In the genomic region with DNA sequence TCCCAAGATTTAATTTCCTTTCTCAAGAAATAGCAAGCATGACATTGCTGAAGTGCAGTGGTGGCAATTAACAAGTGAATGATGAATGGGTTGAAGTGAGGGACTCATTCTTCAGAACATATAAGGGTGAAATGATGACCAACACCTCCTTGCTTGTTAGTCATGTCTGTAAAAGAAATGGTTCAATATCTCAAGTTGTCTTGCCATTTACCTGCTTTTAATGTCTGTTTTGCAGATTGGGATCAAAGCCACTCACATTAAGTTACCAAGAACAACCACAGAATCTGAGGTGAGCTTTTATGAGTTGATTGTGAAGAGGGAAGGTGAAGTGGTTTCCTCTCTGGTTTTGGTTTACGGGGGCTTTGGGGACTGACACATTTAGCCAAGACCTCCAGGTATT, we compare ENCODE assay signal across 17 cellular contexts.
"Had no signal": no experiment of that assay in that cellular context is flagged by ENCODE, and none has a peak within 500 bp of the region (broad histone marks: within the 10 kb centered on the region; RNA-seq: fewer than 3 reads in every experiment).

No MANE protein-coding gene starts in this region.

- H3K27me3 Mint-ChIP-seq: naive thymus-derived CD4-positive, alpha-beta T cell; stimulated activated memory B cell treated with anti-CD40 and anti-IgM and Interleukin-4, amounts not matched to agents 10 μg/mL and 1 μg/mL and 100 μg/mL, for 72 hours; stimulated activated naive CD8-positive, alpha-beta T cell treated with anti-CD3 and anti-CD28 coated beads, Interleukin-15, Interleukin-2, amounts not matched to agents 100 ng/mL and 50 ng/mL, for 24 hours had no signal

- H3K4me3 Mint-ChIP-seq: naive thymus-derived CD4-positive, alpha-beta T cell; stimulated activated memory B cell treated with anti-CD40 and anti-IgM and Interleukin-4, amounts not matched to agents 10 μg/mL and 1 μg/mL and 100 μg/mL, for 72 hours; stimulated activated naive CD8-positive, alpha-beta T cell treated with anti-CD3 and anti-CD28 coated beads, Interleukin-15, Interleukin-2, amounts not matched to agents 100 ng/mL and 50 ng/mL, for 24 hours had no signal

- H3K9me3 Mint-ChIP-seq: stimulated activated memory B cell treated with anti-CD40 and anti-IgM and Interleukin-4, amounts not matched to agents 10 μg/mL and 1 μg/mL and 100 μg/mL, for 72 hours; stimulated activated naive CD8-positive, alpha-beta T cell treated with anti-CD3 and anti-CD28 coated beads, Interleukin-15, Interleukin-2, amounts not matched to agents 100 ng/mL and 50 ng/mL, for 24 hours had no signal

- H3K27ac Mint-ChIP-seq: naive thymus-derived CD4-positive, alpha-beta T cell; stimulated activated memory B cell treated with anti-CD40 and anti-IgM and Interleukin-4, amounts not matched to agents 10 μg/mL and 1 μg/mL and 100 μg/mL, for 72 hours; stimulated activated naive CD8-positive, alpha-beta T cell treated with anti-CD3 and anti-CD28 coated beads, Interleukin-15, Interleukin-2, amounts not matched to agents 100 ng/mL and 50 ng/mL, for 24 hours had no signal

- DNase-seq: effector CD4-positive, alpha-beta T cell; foreskin melanocyte; heart left ventricle; hippocampal formation; left colon; left ventricle myocardium superior; mesenchymal stem cell; midbrain; naive thymus-derived CD4-positive, alpha-beta T cell; psoas muscle; retina; right lobe of liver; stimulated activated CD4-positive, alpha-beta T cell treated with anti-CD3 and anti-CD28 coated beads, Interleukin-4, amount 100 ng/mL, for 1 hour; stimulated activated CD8-positive, alpha-beta memory T cell treated with anti-CD3 and anti-CD28 coated beads, Interleukin-4, amount 100 ng/mL, for 48 hours; upper lobe of right lung had no signal

- ATAC-seq: heart left ventricle; left colon; left ventricle myocardium superior; naive thymus-derived CD4-positive, alpha-beta T cell; psoas muscle; right lobe of liver; stimulated activated memory B cell treated with anti-CD40 and anti-IgM and Interleukin-4, amounts not matched to agents 10 μg/mL and 1 μg/mL and 100 μg/mL, for 72 hours; upper lobe of right lung had no signal
